Comparison of ENCODE assay signal across 9 cellular contexts in the genomic region with DNA sequence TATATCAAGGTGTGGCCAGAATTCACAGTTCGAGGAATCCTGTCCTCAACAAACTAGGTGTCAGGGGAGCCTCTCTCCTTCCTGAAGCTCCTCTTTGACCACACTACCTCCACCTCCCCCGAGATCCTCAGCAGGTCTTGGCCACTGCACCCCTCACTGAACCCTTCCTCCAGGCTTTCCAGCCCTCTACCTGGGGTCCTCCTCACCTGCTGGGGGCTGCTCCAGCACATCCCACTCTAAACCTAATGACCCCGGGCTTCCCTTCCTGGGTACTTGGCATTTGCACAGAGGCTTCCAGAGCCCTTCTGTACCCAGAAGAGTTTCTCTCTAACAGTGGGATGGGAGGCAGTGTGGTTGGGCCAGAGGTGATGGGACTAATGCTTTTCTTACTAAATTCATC. TPM values are rescaled to one million over a fixed set of nuclear protein-coding genes. Genes with fewer than 3 reads are reported as not detected.
"Had no signal": no experiment of that assay in that cellular context is flagged by ENCODE, and none has a peak within 500 bp of the region (broad histone marks: within the 10 kb centered on the region; RNA-seq: fewer than 3 reads in every experiment).

No MANE protein-coding gene starts in this region.

- H3K27ac Mint-ChIP-seq: GM23338, H9, IgD-negative memory B cell had no signal

- FAIRE-seq: HTR-8/SVneo had no signal

- H3K4me3 ChIP-seq: GM23338 had no signal

- H3K36me3 Mint-ChIP-seq: IgD-negative memory B cell had no signal

- H3K4me2 ChIP-seq: GM23338, KMS-11 had no signal

- H3K4me1 Mint-ChIP-seq: IgD-negative memory B cell had no signal

- DNase-seq: H9, HCEC 1CT, KBM-7 had no signal

- H2AFZ ChIP-seq: GM23338 had no signal

- H3K9ac ChIP-seq: KMS-11 had no signal

- H3K4me3 Mint-ChIP-seq: GM23338, H9, IgD-negative memory B cell had no signal

- H3K27ac ChIP-seq: KMS-11 had no signal

RNA-seq across cellular contexts. Expression of a gene that starts 9.7 kb away (rescaled TPM):
- total RNA-seq: H4, HT-29 had no signal
- polyA plus RNA-seq: IgD-negative memory B cell had no signal
